11 cellular contexts compared by ENCODE assay signal in the genomic region with DNA sequence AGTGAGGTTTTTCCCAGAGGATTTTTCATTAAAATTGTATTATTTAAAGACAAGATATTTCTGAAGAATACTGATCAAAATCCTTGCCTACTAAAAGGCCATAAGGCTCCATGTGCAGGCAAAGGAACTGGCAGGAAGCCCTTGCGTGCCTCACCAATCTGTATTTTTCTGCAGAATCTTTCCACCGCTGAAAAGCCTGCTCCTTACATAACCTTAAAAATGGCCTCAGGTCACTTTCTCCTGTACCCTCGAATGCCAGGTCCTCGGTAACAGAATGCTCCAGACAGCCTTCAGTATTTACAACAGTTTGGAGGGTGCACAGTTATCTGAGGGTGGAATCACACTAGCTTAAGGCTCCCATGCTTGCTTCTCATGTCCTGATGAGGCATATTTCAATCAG. TPM values are rescaled to one million over a fixed set of nuclear protein-coding genes. Genes with fewer than 3 reads are reported as not detected.
"Had no signal": no experiment of that assay in that cellular context is flagged by ENCODE, and none has a peak within 500 bp of the region (broad histone marks: within the 10 kb centered on the region; RNA-seq: fewer than 3 reads in every experiment).

No MANE protein-coding gene starts in this region.

- FAIRE-seq: HTR-8/SVneo, K562 had no signal

- H3K4me3 ChIP-seq: HAP-1, K562 had no signal

- H3K36me3 ChIP-seq: HAP-1 had no signal

- H3K4me3 Mint-ChIP-seq: HFFc6 had no signal

- H3K27ac Mint-ChIP-seq: HFFc6 had no signal

- ATAC-seq: HCT116, K562 had no signal

- DNase-seq: GOT3, H7, HFFc6, KG1 had no signal

- H3K4me1 ChIP-seq: HAP-1 had no signal

RNA-seq across cellular contexts. Expression of gene MORC1, which starts 3.2 kb away (rescaled TPM):
- total RNA-seq: H7, HFFc6, HT-29, IMR-90 had no signal
- polyA plus RNA-seq: IMR-90 had no signal

RNA-seq across cellular contexts. Expression of gene C3orf85, which starts 21.8 kb away (rescaled TPM):
- total RNA-seq: H4, H7, HFFc6, IMR-90, K562 had no signal
- polyA plus RNA-seq: IMR-90, K562 had no signal
